ENCODE assay signal across 8 cellular contexts in the genomic region with DNA sequence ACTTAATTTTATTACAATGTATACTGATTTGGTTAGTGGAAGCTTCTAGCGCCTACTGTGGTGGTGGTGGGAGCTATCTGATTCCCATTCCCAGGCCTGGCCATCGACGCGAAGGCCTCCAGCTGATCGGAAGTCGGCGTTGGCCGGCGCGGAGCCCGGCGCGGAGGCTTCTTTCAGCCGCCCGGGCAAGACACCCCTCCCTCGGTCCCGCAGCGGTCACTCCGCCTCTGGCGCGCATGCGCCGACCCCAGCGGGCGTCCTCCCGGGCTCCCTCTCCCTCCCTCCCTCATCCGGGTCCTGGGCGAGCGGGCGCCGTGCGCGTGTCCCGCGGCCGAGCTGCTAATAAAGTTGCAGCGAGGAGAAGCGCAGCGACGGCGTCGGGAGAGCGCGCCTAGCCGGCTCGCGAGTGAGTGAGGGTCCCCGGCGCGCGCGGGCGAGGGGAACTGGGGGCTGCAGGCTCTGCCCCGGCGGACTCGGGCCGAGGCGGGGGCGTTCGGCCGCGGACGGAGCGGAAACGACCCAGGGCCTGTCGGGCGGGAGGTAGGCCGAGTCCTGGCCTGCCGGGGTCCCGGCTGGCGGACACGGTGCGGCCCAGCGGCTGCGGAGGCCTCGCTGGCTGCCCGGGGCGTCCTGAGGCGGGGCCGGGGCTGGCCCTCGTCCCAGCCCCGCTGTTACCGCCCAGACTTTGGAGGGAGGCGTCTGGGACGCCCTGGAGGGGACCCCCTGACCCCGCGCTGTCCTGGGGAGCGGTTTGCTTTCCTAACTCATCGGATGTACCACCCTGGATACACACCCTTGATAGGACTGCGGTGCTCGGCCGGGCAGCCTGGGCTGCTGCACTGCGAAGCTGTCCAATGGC. TPM values are rescaled to one million over a fixed set of nuclear protein-coding genes. Genes with fewer than 3 reads are reported as not detected.
DNase-seq lines count a peak whose midpoint lies in the region; ATAC-seq and TF ChIP-seq lines count a peak whose summit lies in the region.

A gene (plus strand): TSS at position 289 of the 859 bp plus-strand sequence. CDS start 20,916 bp downstream, outside the sequence.

- peak within 1 kb of the TSS; percentile 51 for H3K27ac Mint-ChIP-seq in activated CD4-positive, alpha-beta memory T cell treated with anti-CD3 and anti-CD28 coated beads for 36 hours

- peak; percentile 97 for TF ChIP-seq POLR2A in right lobe of liver (IDR thresholded peaks at IDR 0.05)

- H3K4me1 Mint-ChIP-seq in activated CD4-positive, alpha-beta memory T cell treated with anti-CD3 and anti-CD28 coated beads for 36 hours (ENCODE audit: low read depth) = peaks cover 26% of the 10 kb centered on the region

- H3K36me3 Mint-ChIP-seq in activated CD4-positive, alpha-beta memory T cell treated with anti-CD3 and anti-CD28 coated beads for 36 hours = no peaks in the 10 kb centered on the region

- H3K9me3 Mint-ChIP-seq in activated CD4-positive, alpha-beta memory T cell treated with anti-CD3 and anti-CD28 coated beads for 36 hours = no peaks in the 10 kb centered on the region

- no peaks in the 10 kb centered on the region for H3K36me3 ChIP-seq in right lobe of liver

- H3K27me3 ChIP-seq in dorsolateral prefrontal cortex (no peaks in the 10 kb centered on the region), right lobe of liver (no peaks in the 10 kb centered on the region)

- CTCF ChIA-PET in activated CD4-positive, alpha-beta memory T cell treated with anti-CD3 and anti-CD28 coated beads for 36 hours (lab: Charles Lee) = interaction anchor here (0.7 to 1.3 kb wide), 5 partner anchors 8 to 242 kb away, joined by 3 to 5 read pairs (median 3); no protein-coding TSS in a partner anchor

- peaks cover 0 to 25% (median 4%) of the 10 kb centered on the region in 4 donors for H3K4me1 ChIP-seq in right lobe of liver

- H3K27ac ChIP-seq in dorsolateral prefrontal cortex (peak within 1 kb of the TSS; percentile 63 to 98 (median 94)), right lobe of liver (peak within 1 kb of the TSS; percentile 98 to 99 (median 99))

- H3K9me3 ChIP-seq in right lobe of liver = no peaks in the 10 kb centered on the region

- intact Hi-C loops in activated CD4-positive, alpha-beta memory T cell treated with anti-CD3 and anti-CD28 coated beads for 36 hours (cut with micrococcal nuclease) = loop anchor here (2.0 kb wide), 2 partner anchors 52 to 96 kb away; no protein-coding TSS in a partner anchor
- intact Hi-C loops in dorsolateral prefrontal cortex (cut with DNase I) = loop anchor here in 1 of 2 donors (5.0 kb wide), 2 partner anchors 35 to 290 kb away; no protein-coding TSS in a partner anchor
- intact Hi-C loops in right lobe of liver (cut with DNase I) = no loop called here

- POLR2A ChIA-PET in activated CD4-positive, alpha-beta memory T cell treated with anti-CD3 and anti-CD28 coated beads for 36 hours (lab: Charles Lee) = interaction anchor here (0.7 to 1.4 kb wide), 2 partner anchors 9 to 242 kb away, joined by 3 to 4 read pairs; no protein-coding TSS in a partner anchor

- peak in 35 of 56 donors; percentile 9 to 56 (median 28) for TF ChIP-seq CTCF in dorsolateral prefrontal cortex (IDR thresholded peaks at IDR 0.05 in 54 of 56, conservative IDR thresholded peaks at IDR 0.05 in 2 of 56; ENCODE audit: low read depth in 1 of 56, partially characterized antibody in 56 of 56)
- no peak for TF ChIP-seq CTCF in right lobe of liver (IDR thresholded peaks at IDR 0.05)

- H3K4me3 ChIP-seq in dorsolateral prefrontal cortex (peak within 1 kb of the TSS; percentile 64 to 100 (median 89)), right lobe of liver (peak within 1 kb of the TSS; percentile 90 to 99 (median 95))

- 0% methylated on average over 15 of the region's 93 CpGs for WGBS in right lobe of liver (ENCODE audit: insufficient coverage, low coverage, low lambda C conversion rate, missing lambda C conversion rate)

- H3K27me3 Mint-ChIP-seq in activated CD4-positive, alpha-beta memory T cell treated with anti-CD3 and anti-CD28 coated beads for 36 hours = peaks cover 27% of the 10 kb centered on the region

- peak; percentile 89 to 98 (median 94) for DNase-seq in C1 segment of cervical spinal cord (lab: John Stamatoyannopoulos, UW)
- DNase-seq in NCI-H69 (lab: John Stamatoyannopoulos, UW) = peak; percentile 98
- DNase-seq in activated CD4-positive, alpha-beta memory T cell treated with anti-CD3 and anti-CD28 coated beads for 36 hours = peak; percentile 86
- DNase-seq in dorsolateral prefrontal cortex = peak; percentile 89 to 98 (median 95)
- DNase-seq in right lobe of liver = peak; percentile 97 to 98 (median 97)
- peak; percentile 70 for DNase-seq in stimulated activated CD4-positive, alpha-beta T cell treated with anti-CD3 and anti-CD28 coated beads, Interleukin-4, amount 100 ng/mL, for 24 hours

- peak within 1 kb of the TSS; percentile 82 for H3K4me3 Mint-ChIP-seq in activated CD4-positive, alpha-beta memory T cell treated with anti-CD3 and anti-CD28 coated beads for 36 hours

- ATAC-seq in GM19324 (IDR thresholded peaks at IDR 0.05; ENCODE audit: low FRiP score, unreplicated experiment) = peak; percentile 96
- ATAC-seq in HG03460 (IDR thresholded peaks at IDR 0.05; ENCODE audit: unreplicated experiment) = peak; percentile 91
- ATAC-seq in right lobe of liver = peak; percentile 95 to 98 (median 97)

RNA-seq across cellular contexts. Expression of the gene that starts here (rescaled TPM):
- 10 to 100 TPM in 1 of 2 experiments, 1 to 10 TPM in 1; 9.6 to 10.9 TPM for total RNA-seq in activated CD4-positive, alpha-beta memory T cell treated with anti-CD3 and anti-CD28 coated beads for 36 hours
- 100 to 1,000 TPM in 1 of 120 experiments, 10 to 100 TPM in 119; 45.2 to 109 (median 65.1) TPM for total RNA-seq in dorsolateral prefrontal cortex
- 10 to 100 TPM; 19.2 to 49.2 (median 30.6) TPM for total RNA-seq in right lobe of liver

Comparison
In these comparisons a context has a peak if more than half of its experiments do, and no peak if none do; other contexts are left out.
1. Peak in every context shown above with its lines: DNase-seq, ATAC-seq, H3K4me3 ChIP-seq and H3K27ac ChIP-seq.
2. CTCF ChIP-seq: peak in dorsolateral prefrontal cortex (35 of 56); none in right lobe of liver (0 of 4).